24 cellular contexts compared by ENCODE assay signal in the genomic region with DNA sequence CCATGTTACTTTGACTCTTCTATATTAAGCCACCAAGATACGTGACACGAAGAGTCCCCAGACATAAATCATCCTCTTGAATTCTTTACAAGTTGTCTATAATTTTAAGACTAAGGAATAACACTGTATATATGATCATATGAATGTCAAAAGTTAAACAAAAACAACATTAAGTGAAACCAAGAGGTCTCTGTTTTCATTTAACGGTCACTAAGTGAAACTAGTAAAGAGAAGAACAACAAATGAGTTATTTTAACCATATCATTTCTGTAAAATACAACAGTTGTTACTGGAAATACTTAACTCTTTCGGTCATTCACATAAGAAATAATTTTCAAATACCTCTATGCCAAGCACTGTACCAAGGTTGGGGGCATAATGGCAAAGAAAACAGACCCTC. TPM values are rescaled to one million over a fixed set of nuclear protein-coding genes. Genes with fewer than 3 reads are reported as not detected.
DNase-seq lines count a peak whose midpoint lies in the region; ATAC-seq and TF ChIP-seq lines count a peak whose summit lies in the region.
"Had no signal": no experiment of that assay in that cellular context is flagged by ENCODE, and none has a peak within 500 bp of the region (broad histone marks: within the 10 kb centered on the region; RNA-seq: fewer than 3 reads in every experiment).

No MANE protein-coding gene starts in this region.

- H3K27me3 Mint-ChIP-seq in activated T-helper 17 cell treated with anti-CD3 and anti-CD28 coated beads, Interleukin-2, amount 50 U/mL, for 72 hours = no peaks in the 10 kb centered on the region
- H3K27me3 Mint-ChIP-seq: naive thymus-derived CD8-positive, alpha-beta T cell had no signal

- ATAC-seq in GM18873 (IDR thresholded peaks at IDR 0.05; ENCODE audit: low FRiP score, unreplicated experiment) = peak; percentile 52
- peak; percentile 59 for ATAC-seq in GM21529 (IDR thresholded peaks at IDR 0.05; ENCODE audit: unreplicated experiment)
- ATAC-seq in HG03159 (IDR thresholded peaks at IDR 0.05; ENCODE audit: unreplicated experiment) = peak; percentile 66
- no peak for ATAC-seq in activated T-helper 17 cell treated with anti-CD3 and anti-CD28 coated beads, Interleukin-2, amount 50 U/mL, for 72 hours (replicated peaks)
- no peak for ATAC-seq in mucosa of descending colon
- ATAC-seq: activated naive CD4-positive, alpha-beta T cell treated with anti-CD3 and anti-CD28 coated beads, Interleukin-2, amount 50 U/mL, for 72 hours; gastroesophageal sphincter; left lobe of liver; naive thymus-derived CD8-positive, alpha-beta T cell had no signal

- no peaks in the 10 kb centered on the region for H3K27me3 ChIP-seq in testis
- H3K27me3 ChIP-seq: ascending aorta, BLaER1, gastroesophageal sphincter, Peyer's patch had no signal

- peaks cover 2% of the 10 kb centered on the region for H3K9me3 Mint-ChIP-seq in activated T-helper 17 cell treated with anti-CD3 and anti-CD28 coated beads, Interleukin-2, amount 50 U/mL, for 72 hours
- H3K9me3 Mint-ChIP-seq: naive thymus-derived CD8-positive, alpha-beta T cell had no signal

- TF ChIP-seq POLR2A in testis (IDR thresholded peaks at IDR 0.05) = no peak

- peaks cover 31% of the 10 kb centered on the region for H3K4me1 Mint-ChIP-seq in activated T-helper 17 cell treated with anti-CD3 and anti-CD28 coated beads, Interleukin-2, amount 50 U/mL, for 72 hours

- H3K4me3 ChIP-seq in testis (no peak overlapping the region), mucosa of descending colon (no peak overlapping the region)
- H3K4me3 ChIP-seq: ascending aorta, BLaER1, gastroesophageal sphincter, Peyer's patch, skin epidermis had no signal

- no peak overlapping the region for H3K4me3 Mint-ChIP-seq in activated T-helper 17 cell treated with anti-CD3 and anti-CD28 coated beads, Interleukin-2, amount 50 U/mL, for 72 hours
- H3K4me3 Mint-ChIP-seq: H9 had no signal

- H3K4me1 ChIP-seq in testis (no peaks in the 10 kb centered on the region), mucosa of descending colon (ENCODE audit: low read depth) (no peaks in the 10 kb centered on the region)
- H3K4me1 ChIP-seq: ascending aorta, Caco-2, gastroesophageal sphincter had no signal

- 93 to 94% methylated on average over 4 of the region's 4 CpGs for WGBS in testis, 2 donors

- H3K9me3 ChIP-seq in testis = no peaks in the 10 kb centered on the region
- no peaks in the 10 kb centered on the region for H3K9me3 ChIP-seq in mucosa of descending colon
- H3K9me3 ChIP-seq: ascending aorta, gastroesophageal sphincter, Peyer's patch had no signal

- DNase-seq in mucosa of gallbladder (ENCODE audit: low spot score) = no peak
- DNase-seq in testis = no peak
- DNase-seq in mucosa of descending colon = no peak
- DNase-seq: activated CD4-positive, alpha-beta T cell treated with anti-CD3 and anti-CD28 coated beads, Interleukin-2, amount 50 U/mL, for 1 hour; Caco-2; cortex of kidney; DMS79; H9; hypothalamus; naive thymus-derived CD8-positive, alpha-beta T cell; NCI-H510A; occipital lobe; Peyer's patch had no signal

- peak overlapping the region; percentile 7 for H3K27ac Mint-ChIP-seq in activated T-helper 17 cell treated with anti-CD3 and anti-CD28 coated beads, Interleukin-2, amount 50 U/mL, for 72 hours
- H3K27ac Mint-ChIP-seq: activated T-helper 2 cell treated with anti-CD3 and anti-CD28 coated beads, Interferon-gamma antibody, Interleukin-2, Interleukin-4, amounts not matched to agents 10 μg/mL and 5 μg/mL and 100 μg/mL, durations not matched to agents 14 hours and 24 hours and 36 hours; H9 had no signal

- no peak overlapping the region for H3K27ac ChIP-seq in testis
- H3K27ac ChIP-seq: ascending aorta, BLaER1, gastroesophageal sphincter, Peyer's patch had no signal

- intact Hi-C loops in testis (cut with DNase I; ENCODE audit: low total_unique reads) = no loop called here
- intact Hi-C loops in mucosa of descending colon (cut with DNase I, micrococcal nuclease) = no loop called here

- H3K36me3 ChIP-seq in testis (ENCODE audit: low read depth, missing control alignments) (no peaks in the 10 kb centered on the region), mucosa of descending colon (ENCODE audit: low read depth) (no peaks in the 10 kb centered on the region)
- H3K36me3 ChIP-seq: BLaER1, gastroesophageal sphincter, Peyer's patch had no signal

- TF ChIP-seq CTCF in testis (IDR thresholded peaks at IDR 0.05) (no peak), mucosa of descending colon (IDR thresholded peaks at IDR 0.05) (no peak)

- H3K36me3 Mint-ChIP-seq in activated T-helper 17 cell treated with anti-CD3 and anti-CD28 coated beads, Interleukin-2, amount 50 U/mL, for 72 hours (ENCODE audit: low read depth) = no peaks in the 10 kb centered on the region
- H3K36me3 Mint-ChIP-seq: naive thymus-derived CD8-positive, alpha-beta T cell had no signal

RNA-seq across cellular contexts. Expression of gene STK17B, which starts 45.7 kb away (rescaled TPM):
- total RNA-seq in activated T-helper 17 cell treated with anti-CD3 and anti-CD28 coated beads, Interleukin-2, amount 50 U/mL, for 72 hours = 100 to 1,000 TPM; 168 to 190 TPM
- 24.0 TPM for total RNA-seq in mucosa of gallbladder
- 10 to 100 TPM; 10.4 to 10.6 TPM for total RNA-seq in testis
- 18.1 TPM for polyA plus RNA-seq in testis (ENCODE audit: insufficient read depth, low read depth, low replicate concordance)
- total RNA-seq in mucosa of descending colon = 10 to 100 TPM; 30.3 to 55.7 (median 55.1) TPM

Comparison
In these comparisons a context has a peak if more than half of its experiments do, and no peak if none do; other contexts are left out.
1. ATAC-seq: peak in GM18873 (single experiment), GM21529 (single experiment) and HG03159 (single experiment); none in activated T-helper 17 cell treated with anti-CD3 and anti-CD28 coated beads, Interleukin-2, amount 50 U/mL, for 72 hours (single experiment) and mucosa of descending colon (single experiment).